ENCODE assay signal across 9 cellular contexts in the genomic region with DNA sequence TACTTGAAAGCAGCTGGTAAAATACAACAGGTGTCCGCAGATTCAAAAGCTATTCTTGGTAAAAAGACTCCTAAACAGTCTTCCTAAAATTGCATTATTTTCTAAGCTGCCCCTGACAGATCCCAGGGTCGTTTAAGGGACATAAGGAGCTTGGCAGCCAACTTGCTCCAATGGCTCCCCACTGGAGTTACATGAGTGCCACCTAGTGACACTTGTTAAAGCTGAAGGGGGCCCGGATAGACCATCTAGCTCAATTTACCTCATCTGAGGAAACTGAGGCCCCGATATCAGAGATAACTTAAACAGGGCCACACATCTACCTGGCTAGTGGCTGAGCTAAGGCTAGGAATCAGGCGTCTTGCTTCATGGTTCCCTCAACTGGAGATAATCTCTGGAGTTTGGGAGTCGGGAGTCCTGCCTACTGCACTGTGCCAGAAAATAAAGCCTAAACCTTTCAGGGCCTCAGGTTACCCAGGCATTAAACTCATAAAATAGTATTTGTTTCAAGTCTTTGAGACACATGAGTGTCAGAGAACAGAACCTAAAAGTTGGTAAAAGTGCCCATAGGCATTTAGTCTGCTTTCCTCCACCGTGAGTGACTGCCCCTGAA. TPM values are rescaled to one million over a fixed set of nuclear protein-coding genes. Genes with fewer than 3 reads are reported as not detected.
A peak's percentile ranks its signal among the peaks of the same experiment; 100 is the strongest.
DNase-seq lines count a peak whose midpoint lies in the region; FAIRE-seq and TF ChIP-seq lines count a peak whose summit lies in the region.
"Had no signal": no experiment of that assay in that cellular context is flagged by ENCODE, and none has a peak within 500 bp of the region (broad histone marks: within the 10 kb centered on the region; RNA-seq: fewer than 3 reads in every experiment).

No MANE protein-coding gene starts in this region.

- no peaks in the 10 kb centered on the region for H3K27me3 Mint-ChIP-seq in type B pancreatic cell

- H3K4ac ChIP-seq in H1 (replicated peaks; ENCODE audit: insufficient read length, low read depth, low read length) (no peak overlapping the region), mesendoderm (ENCODE audit: low read depth, low read length) (no peak overlapping the region)

- TF ChIP-seq CTCF in H1 (IDR thresholded peaks at IDR 0.05; ENCODE audit: control extremely low read depth in 1 of 3, insufficient read depth in 1 of 3, low read depth in 1 of 3, low read length in 3 of 3) (peak; percentile 55 to 91 (median 83)), type B pancreatic cell (conservative IDR thresholded peaks at IDR 0.05) (peak; percentile 84)

- no peak overlapping the region for H3K27ac Mint-ChIP-seq in type B pancreatic cell

- no peaks in the 10 kb centered on the region for H3K36me3 Mint-ChIP-seq in type B pancreatic cell

- H2BK20ac ChIP-seq in H1 (ENCODE audit: low read length) = no peak overlapping the region

- FAIRE-seq in H1 (lab: Jason Lieb, UNC) = peak; percentile 69

- H3K4me3 Mint-ChIP-seq in type B pancreatic cell = no peak overlapping the region

- H3K79me2 ChIP-seq in GM23248 (ENCODE audit: insufficient read depth) (no peaks in the 10 kb centered on the region; the same call in 1 of the 2 replicates), H1 (ENCODE audit: control insufficient read depth in 1 of 2, insufficient read depth in 2 of 2, low read length in 2 of 2) (no peaks in the 10 kb centered on the region; a peak in 1 of 4 replicates), mesendoderm (ENCODE audit: control insufficient read depth, insufficient read depth, low read length) (no peaks in the 10 kb centered on the region)

- no peak overlapping the region for H3K4me3 ChIP-seq in GM23248
- H3K4me3 ChIP-seq in H1 (ENCODE audit: extremely low read depth in 1 of 4, insufficient read depth in 2 of 4, low read depth in 3 of 4, low read length in 4 of 4) = no peak overlapping the region
- no peak overlapping the region for H3K4me3 ChIP-seq in mesendoderm (ENCODE audit: low read length)
- H3K4me3 ChIP-seq: BLaER1 had no signal

- H3K27me3 ChIP-seq in GM23248 (replicated peaks; ENCODE audit: insufficient read depth) = no peaks in the 10 kb centered on the region
- no peaks in the 10 kb centered on the region for H3K27me3 ChIP-seq in H1 (replicated peaks in 1 of 4; ENCODE audit: control insufficient read depth in 3 of 4, extremely low read depth in 1 of 4, insufficient read depth in 3 of 4, low read length in 3 of 4)
- no peaks in the 10 kb centered on the region for H3K27me3 ChIP-seq in mesendoderm (ENCODE audit: insufficient read depth, low read length, poor library complexity)
- H3K27me3 ChIP-seq: BLaER1 had no signal

- H3K23ac ChIP-seq in H1 (ENCODE audit: insufficient read length) = no peak overlapping the region
- H3K23ac ChIP-seq in mesendoderm (ENCODE audit: low read length) = no peak overlapping the region

- no peak for TF ChIP-seq EP300 in H1 (IDR thresholded peaks at IDR 0.05; ENCODE audit: borderline replicate concordance in 1 of 2, low read depth in 2 of 2, low read length in 2 of 2)

- H3K4me2 ChIP-seq in GM23248 (ENCODE audit: unreplicated experiment) (no peak overlapping the region), H1 (ENCODE audit: insufficient read depth in 1 of 2, low read depth in 2 of 2, low read length in 2 of 2) (no peak overlapping the region), mesendoderm (ENCODE audit: low read length) (no peak overlapping the region)
- H3K4me2 ChIP-seq: BLaER1 had no signal

- no peaks in the 10 kb centered on the region for H3K9me3 ChIP-seq in GM23248 (ENCODE audit: low read depth)
- H3K9me3 ChIP-seq in H1 (ENCODE audit: insufficient read depth in 2 of 2, low read depth in 1 of 2, low read length in 1 of 2) = no peaks in the 10 kb centered on the region
- H3K9me3 ChIP-seq: BLaER1 had no signal

- H3K9me2 ChIP-seq in GM23248 (ENCODE audit: insufficient read depth) = no peaks in the 10 kb centered on the region

- no peak overlapping the region for H4K8ac ChIP-seq in H1 (ENCODE audit: extremely low read depth, insufficient read depth, low read length)
- no peak overlapping the region for H4K8ac ChIP-seq in mesendoderm (ENCODE audit: low read depth, low read length)

- no peak for TF ChIP-seq POLR2A in H1 (IDR thresholded peaks at IDR 0.05; ENCODE audit: control extremely low read depth in 1 of 2, low read depth in 2 of 2, low read length in 2 of 2)

- H3K36me3 ChIP-seq in GM23248 (ENCODE audit: low read depth) (no peaks in the 10 kb centered on the region), H1 (ENCODE audit: control insufficient read depth in 2 of 4, insufficient read depth in 4 of 4, low read length in 3 of 4) (no peaks in the 10 kb centered on the region), mesendoderm (ENCODE audit: control insufficient read depth, insufficient read depth, low read length) (no peaks in the 10 kb centered on the region)
- H3K36me3 ChIP-seq: BLaER1 had no signal

- H3F3A ChIP-seq in GM23248 (ENCODE audit: insufficient read depth) = peaks cover 23% of the 10 kb centered on the region

- peaks cover 15% of the 10 kb centered on the region for H3K4me1 Mint-ChIP-seq in type B pancreatic cell (ENCODE audit: unreplicated experiment)

- H3K23me2 ChIP-seq in H1 (ENCODE audit: low read depth, low read length) = no peaks in the 10 kb centered on the region

- H2BK5ac ChIP-seq in H1 (ENCODE audit: low read depth, low read length) (no peak overlapping the region), mesendoderm (ENCODE audit: low read length) (no peak overlapping the region)

- no peak overlapping the region for H4K91ac ChIP-seq in H1 (replicated peaks; ENCODE audit: insufficient read length, low read length)

- H2BK12ac ChIP-seq in H1 (ENCODE audit: low read depth, low read length) = no peak overlapping the region

- no peak overlapping the region for H3K9ac ChIP-seq in GM23248
- H3K9ac ChIP-seq in H1 (replicated peaks in 1 of 4; ENCODE audit: extremely low read depth in 1 of 4, low read depth in 3 of 4, low read length in 3 of 4) = no peak overlapping the region
- H3K9ac ChIP-seq in mesendoderm (ENCODE audit: low read length) = no peak overlapping the region
- H3K9ac ChIP-seq: BLaER1 had no signal

- peak; percentile 64 for DNase-seq in NCI-H2029 (lab: John Stamatoyannopoulos, UW)
- DNase-seq in NCI-H2029 treated with DMSO at 0.1 percent for 48 hours (lab: John Stamatoyannopoulos, UW) = no peak
- peak; percentile 77 for DNase-seq in GM23248
- DNase-seq in NCI-H1092 treated with DMSO at 0.1 percent for 48 hours (lab: John Stamatoyannopoulos, UW) = peak; percentile 55
- peak; percentile 51 to 56 for DNase-seq in SW 1271 (lab: John Stamatoyannopoulos, UW)
- DNase-seq in H1 (ENCODE audit: low read depth in 1 of 2, low spot score in 2 of 2) = peak; percentile 43 to 58
- peak; percentile 83 for DNase-seq in mesendoderm
- DNase-seq in type B pancreatic cell (ENCODE audit: extremely low spot score, unreplicated experiment) = no peak

- H3K27ac ChIP-seq in GM23248 (no peak overlapping the region), H1 (ENCODE audit: low read depth, low read length) (no peak overlapping the region), mesendoderm (ENCODE audit: low read depth, low read length) (no peak overlapping the region)
- H3K27ac ChIP-seq: BLaER1 had no signal

- 46 to 49% methylated on average over 7 of the region's 7 CpGs for WGBS in GM23248 (ENCODE audit: low coverage in 1 of 2, low lambda C conversion rate in 2 of 2, missing lambda C conversion rate in 2 of 2), 2 experiments
- WGBS in H1 (ENCODE audit: extremely low coverage in 1 of 2, insufficient coverage in 1 of 2, insufficient read length in 1 of 2, insufficient replicate concordance in 2 of 2, low coverage in 1 of 2, low lambda C conversion rate in 2 of 2, missing lambda C conversion rate in 1 of 2), 2 experiments = 50% methylated on average over 7 of the region's 7 CpGs; no CpG with 5 or more reads in 1 of the 2 experiments
- no CpG with 5 or more reads among the region's 7 CpGs for WGBS in mesendoderm (ENCODE audit: extremely low coverage, insufficient coverage, low lambda C conversion rate)

- no peak overlapping the region for H3K18ac ChIP-seq in H1 (ENCODE audit: extremely low read depth, low read length)
- H3K18ac ChIP-seq in mesendoderm (ENCODE audit: low read length) = no peak overlapping the region

- in situ Hi-C loops in GM23248 (cut with MboI) = no loop called here

- CTCF ChIA-PET in H1 (lab: Charles Lee; ENCODE audit: partially characterized antibody) = interaction anchor here (0.6 to 2.1 kb wide), 53 partner anchors 10 to 621 kb away, joined by 3 to 27 read pairs (median 4); no protein-coding TSS in a partner anchor

- H3K79me1 ChIP-seq in H1 (ENCODE audit: low read depth, low read length) = no peaks in the 10 kb centered on the region
- no peaks in the 10 kb centered on the region for H3K79me1 ChIP-seq in mesendoderm (ENCODE audit: low read length)

- H2BK15ac ChIP-seq in H1 (ENCODE audit: low read length) (no peak overlapping the region), mesendoderm (replicated peaks; ENCODE audit: low read depth) (no peak overlapping the region)

- peak; percentile 99 to 100 for TF ChIP-seq RAD21 in H1 (IDR thresholded peaks at IDR 0.05 in 1 of 2, conservative IDR thresholded peaks at IDR 0.05 in 1 of 2; ENCODE audit: low read depth in 2 of 2, low read length in 2 of 2)

- H2AFZ ChIP-seq in GM23248 = no peak overlapping the region
- H2AFZ ChIP-seq in H1 (ENCODE audit: low read length) = no peak overlapping the region

- POLR2A ChIA-PET in H1 (lab: Charles Lee; ENCODE audit: partially characterized antibody) = interaction anchor here (1.4 kb wide), 1 partner anchor 411 kb away, joined by 3 read pairs; no protein-coding TSS in a partner anchor

- no peak overlapping the region for H2AK5ac ChIP-seq in H1 (ENCODE audit: low read depth, low read length)
- no peak overlapping the region for H2AK5ac ChIP-seq in mesendoderm (ENCODE audit: low read length)

- H2BK120ac ChIP-seq in H1 (replicated peaks; ENCODE audit: low read depth, low read length) (no peak overlapping the region), mesendoderm (ENCODE audit: low read depth, low read length) (no peak overlapping the region)

- H3K56ac ChIP-seq in H1 (replicated peaks; ENCODE audit: insufficient read length, low read depth, low read length) (no peak overlapping the region), mesendoderm (ENCODE audit: low read length) (no peak overlapping the region)

- no peak overlapping the region for H3K14ac ChIP-seq in H1 (ENCODE audit: insufficient read length)

- H3K4me1 ChIP-seq in GM23248 (ENCODE audit: insufficient read depth) = peaks cover 29% of the 10 kb centered on the region
- no peaks in the 10 kb centered on the region for H3K4me1 ChIP-seq in H1 (replicated peaks in 1 of 4; ENCODE audit: control insufficient read depth in 3 of 4, insufficient read depth in 4 of 4, low read length in 3 of 4)
- H3K4me1 ChIP-seq in mesendoderm (ENCODE audit: control insufficient read depth, low read depth, low read length) = no peaks in the 10 kb centered on the region
- H3K4me1 ChIP-seq: BLaER1 had no signal

- no peak overlapping the region for H4K5ac ChIP-seq in H1 (ENCODE audit: insufficient read length, low read depth, low read length)
- H4K5ac ChIP-seq in mesendoderm (ENCODE audit: low read length) = no peak overlapping the region

- H3K9me3 Mint-ChIP-seq in type B pancreatic cell = no peaks in the 10 kb centered on the region

- H4K20me1 ChIP-seq in GM23248 (ENCODE audit: insufficient read depth) (no peaks in the 10 kb centered on the region), H1 (replicated peaks in 1 of 2; ENCODE audit: control insufficient read depth in 1 of 2, insufficient read depth in 2 of 2, low read length in 2 of 2) (no peaks in the 10 kb centered on the region)
- H4K20me1 ChIP-seq: BLaER1 had no signal

RNA-seq across cellular contexts. Expression of gene TBC1D23, which starts 6.5 kb away (rescaled TPM):
- 82.5 and 103 TPM in 2 replicates for total RNA-seq in GM23248 (2014; rRNA removed; shearing (Covaris generic))
- polyA plus RNA-seq in GM23248 (2016; fragmentation: Nextera tagmentation; extraction: Ambion mirVana) (53.0 and 54.1 TPM in 2 replicates), H1 (2011; rRNA removed) (4.3 and 6.4 TPM in 2 replicates)
- 24.7 and 29.3 TPM in 2 replicates for total RNA-seq in H1 (2021; fragmentation: NEBNext Ultra II Directional; extraction: Animal tissue kit (Norgen Biotek cat#: 25700))
- polyA plus RNA-seq in H1 (2011; cell fraction: cytosol; rRNA removed) = 9.3 TPM
- 2.3 TPM for polyA plus RNA-seq in H1 (2011; cell fraction: nucleus; rRNA removed)
- polyA plus RNA-seq in H1 (2012, experiment 1 of 2) = 7.1 to 15.5 TPM (median 9.7 TPM) in 4 replicates
- polyA plus RNA-seq in H1 (2012, experiment 2 of 2) = 1.2 TPM
- 9.6 TPM for polyA plus RNA-seq in H1 (2013, experiment 1 of 2)
- 11.3 TPM for polyA plus RNA-seq in H1 (2013, experiment 2 of 2)
- polyA minus RNA-seq in H1 (2011; rRNA and poly(A)+ RNA removed) = 19.7 and 30.9 TPM in 2 replicates
- 9.7 TPM for polyA minus RNA-seq in H1 (2011; cell fraction: cytosol; rRNA and poly(A)+ RNA removed)
- polyA minus RNA-seq in H1 (2011; cell fraction: nucleus; rRNA and poly(A)+ RNA removed) = 10.2 TPM
- polyA plus RNA-seq in mesendoderm (2013, experiment 1 of 2) = 15.2 TPM
- 15.3 TPM for polyA plus RNA-seq in mesendoderm (2013, experiment 2 of 2)
- 39.6 and 45.2 TPM in 2 replicates for total RNA-seq in type B pancreatic cell (ENCODE audit: low replicate concordance)

Comparison
In these comparisons a context has a peak if more than half of its experiments do, and no peak if none do; other contexts are left out.
1. DNase-seq: peak in NCI-H2029 (single experiment), GM23248 (single experiment), NCI-H1092 treated with DMSO at 0.1 percent for 48 hours (single experiment), SW 1271 (2 of 2), H1 (2 of 2) and mesendoderm (single experiment); none in NCI-H2029 treated with DMSO at 0.1 percent for 48 hours (single experiment) and type B pancreatic cell (single experiment).